Comparison of ENCODE assay signal across 19 cellular contexts in genomic region chrY:19541485-19542306, GRCh38.
DNase-seq lines count a peak whose midpoint lies in the region; ATAC-seq, FAIRE-seq and TF ChIP-seq lines count a peak whose summit lies in the region.
"Had no signal": no experiment of that assay in that cellular context is flagged by ENCODE, and none has a peak within 500 bp of the region (broad histone marks: within the 10 kb centered on the region; RNA-seq: fewer than 3 reads in every experiment).

No MANE protein-coding gene starts in this region.

- no peak overlapping the region for H3K4me3 Mint-ChIP-seq in activated CD4-positive, alpha-beta T cell treated with anti-CD3 and anti-CD28 coated beads, Interleukin-2, amount 10 ng/mL, durations not matched to agents 7 days and 5 days
- H3K4me3 Mint-ChIP-seq: activated CD4-positive, alpha-beta T cell treated with anti-CD3 and anti-CD28 coated beads, Interleukin-2, amount 10 ng/mL, durations not matched to agents 24 days and 14 days; activated T-cell treated with anti-CD3 and anti-CD28 coated beads, Interleukin-2, amount 50 U/mL, for 4 hours had no signal

- no peaks in the 10 kb centered on the region for H3K9me3 Mint-ChIP-seq in activated CD4-positive, alpha-beta T cell treated with anti-CD3 and anti-CD28 coated beads, Interleukin-2, amount 10 ng/mL, durations not matched to agents 7 days and 5 days
- H3K9me3 Mint-ChIP-seq: activated CD4-positive, alpha-beta T cell treated with anti-CD3 and anti-CD28 coated beads, Interleukin-2, amount 10 ng/mL, durations not matched to agents 24 days and 14 days; activated T-cell treated with anti-CD3 and anti-CD28 coated beads, Interleukin-2, amount 50 U/mL, for 4 hours; stimulated activated naive B cell treated with anti-CD40 and anti-IgM and Interleukin-4, amounts not matched to agents 10 μg/mL and 1 μg/mL and 100 μg/mL, for 72 hours had no signal

- peak; percentile 32 for DNase-seq in GM20000 (ENCODE audit: low spot score)
- DNase-seq in OCI-LY7 (ENCODE audit: low spot score): peak; percentile 91
- DNase-seq in D721Med (ENCODE audit: insufficient read length, low spot score): no peak
- no peak for DNase-seq in uterus
- no peak for DNase-seq in ovary
- no peak for DNase-seq in activated CD4-positive, alpha-beta T cell treated with anti-CD3 and anti-CD28 coated beads, Interleukin-2, amount 10 ng/mL, durations not matched to agents 7 days and 5 days
- DNase-seq: activated CD4-positive, alpha-beta T cell treated with anti-CD3 and anti-CD28 coated beads, Interleukin-2, amount 10 ng/mL, durations not matched to agents 24 days and 14 days; activated T-cell treated with anti-CD3 and anti-CD28 coated beads, Interleukin-2, amount 50 U/mL, for 4 hours; adrenal gland; GDM1; MM.1S; NCI-H2029; NCI-H748 treated with DMSO at 0.1 percent for 48 hours; stimulated activated naive B cell treated with anti-CD40 and anti-IgM and Interleukin-4, amounts not matched to agents 10 μg/mL and 1 μg/mL and 100 μg/mL, for 72 hours had no signal

- H3K27ac ChIP-seq in DOHH2 (ENCODE audit: low read depth, low read length): peak overlapping the region; percentile 75
- H3K27ac ChIP-seq in OCI-LY7 (ENCODE audit: low read depth, low read length, poor library complexity, severe bottlenecking): peak overlapping the region; percentile 93
- H3K27ac ChIP-seq in uterus: no peak overlapping the region
- H3K27ac ChIP-seq in ovary: no peak overlapping the region
- H3K27ac ChIP-seq: adrenal gland, skin epidermis had no signal

- H3K9me3 ChIP-seq in DOHH2 (ENCODE audit: control insufficient read depth, insufficient read depth, low read length) (no peaks in the 10 kb centered on the region), OCI-LY7 (ENCODE audit: low read length) (no peaks in the 10 kb centered on the region), uterus (no peaks in the 10 kb centered on the region), ovary (no peaks in the 10 kb centered on the region)
- H3K9me3 ChIP-seq: adrenal gland had no signal

- intact Hi-C loops in OCI-LY7 (cut with micrococcal nuclease; ENCODE audit: unreplicated experiment): loop anchor here (1.0 to 5.0 kb wide), 4 partner anchors 26 to 1036 kb away; partner anchors contain the start of gene EIF1AY
- intact Hi-C loops in uterus (cut with DNase I; ENCODE audit: low total_unique reads): no loop called here
- intact Hi-C loops in ovary (cut with DNase I): no loop called here

- peak; percentile 85 for ATAC-seq in HG03039 (IDR thresholded peaks at IDR 0.05; ENCODE audit: unreplicated experiment)
- ATAC-seq: activated T-cell treated with anti-CD3 and anti-CD28 coated beads, Interleukin-2, amount 50 U/mL, for 4 hours had no signal

- H3K79me2 ChIP-seq in DOHH2 (ENCODE audit: control insufficient read depth, low read length) (no peaks in the 10 kb centered on the region), OCI-LY7 (ENCODE audit: insufficient read depth, low read depth, low read length) (no peaks in the 10 kb centered on the region)

- H3F3A ChIP-seq in DOHH2 (ENCODE audit: control insufficient read depth, insufficient read depth): no peaks in the 10 kb centered on the region

- H3K27ac Mint-ChIP-seq in activated CD4-positive, alpha-beta T cell treated with anti-CD3 and anti-CD28 coated beads, Interleukin-2, amount 10 ng/mL, durations not matched to agents 7 days and 5 days: no peak overlapping the region
- H3K27ac Mint-ChIP-seq: activated CD4-positive, alpha-beta T cell treated with anti-CD3 and anti-CD28 coated beads, Interleukin-2, amount 10 ng/mL, durations not matched to agents 24 days and 14 days; stimulated activated naive B cell treated with anti-CD40 and anti-IgM and Interleukin-4, amounts not matched to agents 10 μg/mL and 1 μg/mL and 100 μg/mL, for 72 hours had no signal

- H3K36me3 ChIP-seq in DOHH2 (ENCODE audit: control insufficient read depth, low read length) (no peaks in the 10 kb centered on the region), OCI-LY7 (ENCODE audit: insufficient read depth, low read length) (no peaks in the 10 kb centered on the region), uterus (no peaks in the 10 kb centered on the region), ovary (no peaks in the 10 kb centered on the region)
- H3K36me3 ChIP-seq: adrenal gland had no signal

- CTCF ChIA-PET in OCI-LY7 (lab: Charles Lee; ENCODE audit: unreplicated experiment): no interaction called here
- CTCF ChIA-PET in activated CD4-positive, alpha-beta T cell treated with anti-CD3 and anti-CD28 coated beads, Interleukin-2, amount 10 ng/mL, durations not matched to agents 7 days and 5 days (lab: Charles Lee): no interaction called here

- TF ChIP-seq CTCF in DOHH2 (IDR thresholded peaks at IDR 0.05; ENCODE audit: low read depth, low read length, poor library complexity, severe bottlenecking): no peak
- TF ChIP-seq CTCF in GM20000 (IDR thresholded peaks at IDR 0.05; ENCODE audit: extremely low read depth, missing control alignments): no peak
- no peak for TF ChIP-seq CTCF in OCI-LY7 (conservative IDR thresholded peaks at IDR 0.05; ENCODE audit: low read length)
- TF ChIP-seq CTCF in D721Med (IDR thresholded peaks at IDR 0.05; ENCODE audit: insufficient read depth, missing control alignments): no peak
- no peak for TF ChIP-seq CTCF in uterus (IDR thresholded peaks at IDR 0.05)
- no peak for TF ChIP-seq CTCF in ovary (IDR thresholded peaks at IDR 0.05)

- no peaks in the 10 kb centered on the region for H3K27me3 Mint-ChIP-seq in activated CD4-positive, alpha-beta T cell treated with anti-CD3 and anti-CD28 coated beads, Interleukin-2, amount 10 ng/mL, durations not matched to agents 7 days and 5 days
- H3K27me3 Mint-ChIP-seq: stimulated activated naive B cell treated with anti-CD40 and anti-IgM and Interleukin-4, amounts not matched to agents 10 μg/mL and 1 μg/mL and 100 μg/mL, for 72 hours had no signal

- H3K36me3 Mint-ChIP-seq in activated CD4-positive, alpha-beta T cell treated with anti-CD3 and anti-CD28 coated beads, Interleukin-2, amount 10 ng/mL, durations not matched to agents 7 days and 5 days (ENCODE audit: low read depth): no peaks in the 10 kb centered on the region
- H3K36me3 Mint-ChIP-seq: stimulated activated naive B cell treated with anti-CD40 and anti-IgM and Interleukin-4, amounts not matched to agents 10 μg/mL and 1 μg/mL and 100 μg/mL, for 72 hours had no signal

- BruUV-seq in OCI-LY7 (replicated peaks; lab: Mats Ljungman, UMichigan): TSS peak; percentile 87

- TF ChIP-seq EP300 in ovary (IDR thresholded peaks at IDR 0.05): no peak

- H3K4me1 Mint-ChIP-seq in activated CD4-positive, alpha-beta T cell treated with anti-CD3 and anti-CD28 coated beads, Interleukin-2, amount 10 ng/mL, durations not matched to agents 7 days and 5 days: no peaks in the 10 kb centered on the region
- H3K4me1 Mint-ChIP-seq: activated CD4-positive, alpha-beta T cell treated with anti-CD3 and anti-CD28 coated beads, Interleukin-2, amount 10 ng/mL, durations not matched to agents 24 days and 14 days had no signal

- H3K4me1 ChIP-seq in DOHH2 (ENCODE audit: control insufficient read depth, low read length): peaks cover 55% of the 10 kb centered on the region
- peaks cover 59% of the 10 kb centered on the region for H3K4me1 ChIP-seq in OCI-LY7 (ENCODE audit: insufficient read depth, low read length, poor library complexity, severe bottlenecking)
- H3K4me1 ChIP-seq in uterus: no peaks in the 10 kb centered on the region
- H3K4me1 ChIP-seq in ovary (ENCODE audit: insufficient read depth): no peaks in the 10 kb centered on the region
- H3K4me1 ChIP-seq: adrenal gland had no signal

- peak overlapping the region; percentile 86 for H3K4me2 ChIP-seq in DOHH2 (ENCODE audit: low read length)
- H3K4me2 ChIP-seq in OCI-LY7 (ENCODE audit: low read length): peak overlapping the region; percentile 83

- POLR2A ChIA-PET in OCI-LY7 (lab: Charles Lee): interaction anchor here (0.7 to 10.1 kb wide), 8 partner anchors 8 to 202 kb away, joined by 3 to 85 read pairs (median 4); partner anchors contain the start of gene KDM5D
- POLR2A ChIA-PET in activated CD4-positive, alpha-beta T cell treated with anti-CD3 and anti-CD28 coated beads, Interleukin-2, amount 10 ng/mL, durations not matched to agents 7 days and 5 days (lab: Charles Lee): no interaction called here

- peak overlapping the region; percentile 70 for H3K4me3 ChIP-seq in DOHH2 (ENCODE audit: low read length)
- H3K4me3 ChIP-seq in OCI-LY7 (ENCODE audit: low read depth, low read length, poor library complexity, severe bottlenecking): peak overlapping the region; percentile 57
- no peak overlapping the region for H3K4me3 ChIP-seq in uterus
- no peak overlapping the region for H3K4me3 ChIP-seq in ovary
- H3K4me3 ChIP-seq: adrenal gland, skin epidermis had no signal

- H3K9me2 ChIP-seq in DOHH2 (replicated peaks; ENCODE audit: control insufficient read depth, low read length) (no peaks in the 10 kb centered on the region), OCI-LY7 (ENCODE audit: insufficient read depth, low read length) (no peaks in the 10 kb centered on the region)

- no peak for TF ChIP-seq POLR2A in uterus (IDR thresholded peaks at IDR 0.05)
- TF ChIP-seq POLR2A in ovary (IDR thresholded peaks at IDR 0.05): no peak

- no CpG with 5 or more reads among the region's 31 CpGs for WGBS in ovary, 3 donors

- no peak for FAIRE-seq in D721Med (lab: Jason Lieb, UNC)
- FAIRE-seq: frontal cortex, urothelium cell line had no signal

- H4K20me1 ChIP-seq in DOHH2 (ENCODE audit: control insufficient read depth, insufficient read depth, low read depth, low read length): no peaks in the 10 kb centered on the region
- no peaks in the 10 kb centered on the region for H4K20me1 ChIP-seq in OCI-LY7 (ENCODE audit: insufficient read depth, low read length)

- no peaks in the 10 kb centered on the region for H3K27me3 ChIP-seq in DOHH2 (ENCODE audit: control insufficient read depth, low read length)
- H3K27me3 ChIP-seq in uterus: no peaks in the 10 kb centered on the region
- H3K27me3 ChIP-seq in ovary: no peaks in the 10 kb centered on the region
- H3K27me3 ChIP-seq: adrenal gland had no signal

- peak overlapping the region; percentile 65; the same call in 1 of the 2 replicates for H2AFZ ChIP-seq in OCI-LY7 (ENCODE audit: low read length)

Comparison
In these comparisons a context has a peak if more than half of its experiments do, and no peak if none do; other contexts are left out.
1. H3K27ac ChIP-seq: peak in DOHH2 (single experiment) and OCI-LY7 (single experiment); none in uterus (0 of 2) and ovary (0 of 2).
2. H3K4me3 ChIP-seq: peak in DOHH2 (single experiment) and OCI-LY7 (single experiment); none in uterus (0 of 2) and ovary (single experiment).
3. DNase-seq: peak in GM20000 (single experiment) and OCI-LY7 (single experiment); none in D721Med (single experiment), uterus (0 of 2), ovary (0 of 5) and activated CD4-positive, alpha-beta T cell treated with anti-CD3 and anti-CD28 coated beads, Interleukin-2, amount 10 ng/mL, durations not matched to agents 7 days and 5 days (single experiment).